18 cellular contexts compared by ENCODE assay signal in genomic region chr6:164911151-164911550, GRCh38.
DNase-seq lines count a peak whose midpoint lies in the region; ATAC-seq and TF ChIP-seq lines count a peak whose summit lies in the region.
"Had no signal": no experiment of that assay in that cellular context is flagged by ENCODE, and none has a peak within 500 bp of the region (broad histone marks: within the 10 kb centered on the region; RNA-seq: fewer than 3 reads in every experiment).

No MANE protein-coding gene starts in this region.

- DNase-seq in COLO829 (ENCODE audit: low spot score) (peak; percentile 13), NCI-H1105 (lab: John Stamatoyannopoulos, UW) (peak; percentile 15), dorsolateral prefrontal cortex (no peak), pons (ENCODE audit: low spot score) (peak; percentile 10), SHP77 treated with DMSO at 0.1 percent for 48 hours (lab: John Stamatoyannopoulos, UW) (no peak), inferior parietal cortex (ENCODE audit: extremely low spot score) (no peak), G401 (ENCODE audit: low spot score) (no peak)
- DNase-seq: BE2C; CD4-positive, alpha-beta memory T cell; DMS79 treated with DMSO at 0.1 percent for 48 hours; GDM1; GOT3; NCI-H1930; NCI-H524 treated with DMSO at 0.1 percent for 48 hours; NK-92 treated with Interleukin-12 subunit alpha and Interleukin-12 subunit beta, amount 100 ng/mL, for 24 hours had no signal

- H3K27ac ChIP-seq in dorsolateral prefrontal cortex, result peak overlapping the region in 2 of 59 donors; percentile 5 to 8
- H3K27ac ChIP-seq: HL-60 had no signal

- H3K27me3 ChIP-seq in dorsolateral prefrontal cortex, result no peaks in the 10 kb centered on the region
- H3K27me3 ChIP-seq: BE2C had no signal

- TF ChIP-seq CTCF in dorsolateral prefrontal cortex (IDR thresholded peaks at IDR 0.05 in 54 of 56, conservative IDR thresholded peaks at IDR 0.05 in 2 of 56; ENCODE audit: low read depth in 1 of 56, partially characterized antibody in 56 of 56), result no peak

- ATAC-seq in GM18867 (IDR thresholded peaks at IDR 0.05; ENCODE audit: unreplicated experiment), result no peak
- ATAC-seq: SK-N-SH treated with all-trans-retinoic acid at 6 μM for 48 hours had no signal

- in situ Hi-C loops in G401 (cut with HindIII; ENCODE audit: low sequenced_read_pairs), result no loop called here

- intact Hi-C loops in dorsolateral prefrontal cortex (cut with DNase I), result loop anchor here in 1 of 2 donors (5.0 to 10.0 kb wide), 4 partner anchors 84 to 496 kb away; no protein-coding TSS in a partner anchor

- H3K4me3 ChIP-seq in dorsolateral prefrontal cortex, result peak overlapping the region in 53 of 59 donors; percentile 3 to 59 (median 37)

Comparison
In these comparisons a context has a peak if more than half of its experiments do, and no peak if none do; other contexts are left out.
1. DNase-seq: peak in COLO829 (single experiment), NCI-H1105 (single experiment) and pons (single experiment); none in dorsolateral prefrontal cortex (0 of 10), SHP77 treated with DMSO at 0.1 percent for 48 hours (single experiment), inferior parietal cortex (single experiment) and G401 (single experiment).